8 cellular contexts compared by ENCODE assay signal in genomic region chr22:26672590-26673468, GRCh38.
DNase-seq lines count a peak whose midpoint lies in the region; ATAC-seq and TF ChIP-seq lines count a peak whose summit lies in the region.

No MANE protein-coding gene starts in this region.

- POLR2A ChIA-PET in RWPE1 (lab: Yijun Ruan, JAX; ENCODE audit: low non-redundant PET) = interaction anchor here (0.6 kb wide), 1 partner anchor 1771 kb away, joined by 3 read pairs; no protein-coding TSS in a partner anchor

- peak overlapping the region; percentile 92 to 97 (median 96) for H3K4me3 Mint-ChIP-seq in nephron

- no peaks in the 10 kb centered on the region for H3K9me3 Mint-ChIP-seq in nephron

- DNase-seq in EH (ENCODE audit: low read depth) (peak; percentile 97), RWPE1 (ENCODE audit: low spot score) (peak; percentile 79), fibroblast of peridontal ligament (ENCODE audit: extremely low read depth) (peak; percentile 94)
- DNase-seq in activated T-helper 9 cell treated with anti-CD3 and anti-CD28 coated beads, Interleukin-2, amount 50 U/mL, for 16 hours (ENCODE audit: low read depth) = peak; percentile 80
- DNase-seq in stimulated activated naive CD8-positive, alpha-beta T cell treated with anti-CD3 and anti-CD28 coated beads, Interleukin-15, Interleukin-2, amounts not matched to agents 100 U/mL and 50 U/mL, for 24 hours = peak; percentile 93

- peak; percentile 62 for ATAC-seq in GM21786 (IDR thresholded peaks at IDR 0.05; ENCODE audit: unreplicated experiment)
- peak; percentile 76 for ATAC-seq in stimulated activated naive CD8-positive, alpha-beta T cell treated with anti-CD3 and anti-CD28 coated beads, Interleukin-15, Interleukin-2, amounts not matched to agents 100 U/mL and 50 U/mL, for 24 hours

- H3K27ac Mint-ChIP-seq in nephron = peak overlapping the region; percentile 99 to 100 (median 99)

- CTCF ChIA-PET in RWPE1 (lab: Yijun Ruan, JAX) = interaction anchor here (0.5 to 0.7 kb wide), 5 partner anchors 66 to 1102 kb away, joined by 3 to 4 read pairs (median 3); no protein-coding TSS in a partner anchor

- TF ChIP-seq CTCF in RWPE1 (conservative IDR thresholded peaks at IDR 0.05; ENCODE audit: low read depth) = peak; percentile 39
- peak; percentile 61 to 71 (median 61) for TF ChIP-seq CTCF in nephron (IDR thresholded peaks at IDR 0.05; ENCODE audit: unreplicated experiment in 3 of 3)

- H3K27ac ChIP-seq in KOPT-K1 (ENCODE audit: low read depth, low read length, poor library complexity, severe bottlenecking) = peak overlapping the region; percentile 91
- peak overlapping the region; percentile 100 for H3K27ac ChIP-seq in RWPE1

- H3K36me3 ChIP-seq in KOPT-K1 (ENCODE audit: insufficient read depth, low read length) = peaks cover 10% of the 10 kb centered on the region; the same call in 1 of the 2 replicates

- H3K9me3 ChIP-seq in KOPT-K1 (ENCODE audit: insufficient read depth, low read length, poor library complexity, severe bottlenecking) = no peaks in the 10 kb centered on the region

- H3K27me3 Mint-ChIP-seq in nephron (ENCODE audit: low read depth) = no peaks in the 10 kb centered on the region

- peaks cover 3% of the 10 kb centered on the region for H3K36me3 Mint-ChIP-seq in nephron (ENCODE audit: low read depth)

- peaks cover 45% of the 10 kb centered on the region for H3K4me1 Mint-ChIP-seq in nephron

Comparison
In these comparisons a context has a peak if more than half of its experiments do, and no peak if none do; other contexts are left out.
1. Peak in every context shown above with its lines: DNase-seq, ATAC-seq and H3K27ac ChIP-seq.